ENCODE assay signal across 1 cellular context in genomic region chr14:90552465-90553297, GRCh38.
TF ChIP-seq lines count a peak whose summit lies in the region.

No MANE protein-coding gene starts in this region.

TF ChIP-seq in HEK293, 187 proteins besides CTCF, POLR2A, EP300 and RAD21 (continued from another document):
- TF ChIP-seq PRDM2 (tag by site-specific recombination; IDR thresholded peaks at IDR 0.05; ENCODE audit: borderline replicate concordance) = no peak
- no peak for TF ChIP-seq ZNF416 (tag by site-specific recombination; IDR thresholded peaks at IDR 0.05)
